In the genomic region with DNA sequence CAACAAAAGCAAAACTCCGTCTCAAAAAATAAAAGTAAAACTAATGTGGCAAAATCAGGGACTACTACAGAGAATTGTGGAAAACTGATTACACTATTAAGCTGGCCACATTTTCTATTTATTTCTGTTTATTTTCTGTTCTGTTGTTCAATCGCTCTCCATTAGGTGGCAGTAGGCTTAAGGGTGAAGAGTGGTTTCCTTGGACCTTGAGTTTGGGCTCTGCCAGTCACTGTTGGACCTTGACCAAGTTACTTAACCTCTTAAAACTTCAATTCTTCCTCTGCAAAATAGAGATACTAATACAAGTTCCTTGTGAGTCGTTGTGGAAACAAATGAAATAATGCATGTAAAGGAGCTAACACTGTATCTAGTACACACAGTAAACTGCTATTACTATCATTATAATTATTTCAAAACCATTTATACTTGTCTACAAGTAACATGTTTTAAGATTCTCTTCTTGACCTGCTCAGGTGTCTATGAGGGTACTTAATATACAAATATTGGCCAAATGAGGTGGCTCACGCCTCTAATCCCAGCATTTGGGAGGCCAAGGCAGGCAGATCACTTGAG, we compare ENCODE assay signal across 8 cellular contexts. TPM values are rescaled to one million over a fixed set of nuclear protein-coding genes. Genes with fewer than 3 reads are reported as not detected.
DNase-seq lines count a peak whose midpoint lies in the region; ATAC-seq, FAIRE-seq and TF ChIP-seq lines count a peak whose summit lies in the region.

No MANE protein-coding gene starts in this region.

- H3K4me3 ChIP-seq in CD8-positive, alpha-beta T cell (ENCODE audit: low read depth, low read length), result no peak overlapping the region
- H3K4me3 ChIP-seq in NB4 (ENCODE audit: low read depth, low read length) (no peak overlapping the region), brain microvascular endothelial cell (ENCODE audit: low read depth, low read length) (no peak overlapping the region), kidney (ENCODE audit: low read length in 2 of 2) (no peak overlapping the region), tibial nerve (no peak overlapping the region)

- POLR2A ChIA-PET in CD8-positive, alpha-beta T cell (lab: Charles Lee), result interaction anchor here (1.1 kb wide), 1 partner anchor 11 kb away, joined by 3 read pairs; no protein-coding TSS in a partner anchor

- CTCF ChIA-PET in CD8-positive, alpha-beta T cell (lab: Charles Lee), result interaction anchor here (0.6 to 6.0 kb wide), 35 partner anchors 8 to 463 kb away, joined by 3 to 120 read pairs (median 5); partner anchors contain the start of genes HSD17B11 and NUDT9
- CTCF ChIA-PET in activated naive CD4-positive, alpha-beta T cell treated with anti-CD3 and anti-CD28 coated beads, Interleukin-2, amount 10 ng/mL, durations not matched to agents 7 days and 5 days (lab: Charles Lee), result interaction anchor here (0.6 to 4.2 kb wide), 25 partner anchors 11 to 1788 kb away, joined by 3 to 47 read pairs (median 4); partner anchors contain the start of genes HSD17B11 and NUDT9

- TF ChIP-seq POLR2A in NB4 (IDR thresholded peaks at IDR 0.05; ENCODE audit: extremely low read depth, insufficient read length), result no peak
- no peak for TF ChIP-seq POLR2A in tibial nerve (IDR thresholded peaks at IDR 0.05)

- intact Hi-C loops in CD8-positive, alpha-beta T cell (cut with DNase I, micrococcal nuclease), result loop anchor here (1.0 to 10.0 kb wide), 5 partner anchors 15 to 839 kb away; partner anchors contain the start of genes HSD17B11 (in 1 of the 2) and NUDT9 (in 1 of the 2)
- intact Hi-C loops in kidney (cut with DNase I), result no loop called here

- peaks cover 40% of the 10 kb centered on the region for H3K36me3 Mint-ChIP-seq in CD8-positive, alpha-beta T cell
- peaks cover 11% of the 10 kb centered on the region for H3K36me3 Mint-ChIP-seq in activated naive CD4-positive, alpha-beta T cell treated with anti-CD3 and anti-CD28 coated beads, Interleukin-2, amount 10 ng/mL, durations not matched to agents 7 days and 5 days

- H3K9me3 Mint-ChIP-seq in CD8-positive, alpha-beta T cell, result no peaks in the 10 kb centered on the region
- H3K9me3 Mint-ChIP-seq in activated naive CD4-positive, alpha-beta T cell treated with anti-CD3 and anti-CD28 coated beads, Interleukin-2, amount 10 ng/mL, durations not matched to agents 7 days and 5 days, result no peaks in the 10 kb centered on the region

- H3K4me3 Mint-ChIP-seq in CD8-positive, alpha-beta T cell, result no peak overlapping the region
- no peak overlapping the region for H3K4me3 Mint-ChIP-seq in activated naive CD4-positive, alpha-beta T cell treated with anti-CD3 and anti-CD28 coated beads, Interleukin-2, amount 10 ng/mL, durations not matched to agents 7 days and 5 days

- no peaks in the 10 kb centered on the region for H3K4me1 ChIP-seq in CD8-positive, alpha-beta T cell (ENCODE audit: insufficient read depth, low read length)
- H3K4me1 ChIP-seq in kidney (ENCODE audit: control insufficient read depth in 1 of 2, insufficient read depth in 1 of 2, low read depth in 1 of 2, low read length in 2 of 2), result no peaks in the 10 kb centered on the region
- H3K4me1 ChIP-seq in tibial nerve, result peaks cover 0 to 19% (median 0%) of the 10 kb centered on the region in 4 donors

- in situ Hi-C loops in brain microvascular endothelial cell (cut with HindIII; ENCODE audit: low pct_ligation_motif_present, low sequenced_read_pairs), result no loop called here

- no peaks in the 10 kb centered on the region for H3K27me3 Mint-ChIP-seq in CD8-positive, alpha-beta T cell (ENCODE audit: low read depth)
- no peaks in the 10 kb centered on the region for H3K27me3 Mint-ChIP-seq in activated naive CD4-positive, alpha-beta T cell treated with anti-CD3 and anti-CD28 coated beads, Interleukin-2, amount 10 ng/mL, durations not matched to agents 7 days and 5 days

- peak in 1 of 2 donors; percentile 50 for TF ChIP-seq EP300 in tibial nerve (IDR thresholded peaks at IDR 0.05)

- H3K9ac ChIP-seq in kidney (ENCODE audit: low read length in 2 of 2), result no peak overlapping the region

- FAIRE-seq in kidney (lab: Jason Lieb, UNC), result peak; percentile 95

- DNase-seq in CD8-positive, alpha-beta T cell, result no peak
- DNase-seq in NB4 (ENCODE audit: low read depth) (peak; percentile 65), brain microvascular endothelial cell (peak; percentile 42), kidney (no peak), tibial nerve (ENCODE audit: low spot score in 2 of 2) (peak in 1 of 2 donors; percentile 77), NCI-H748 treated with DMSO at 0.1 percent for 48 hours (lab: John Stamatoyannopoulos, UW) (no peak)
- no peak for DNase-seq in activated naive CD4-positive, alpha-beta T cell treated with anti-CD3 and anti-CD28 coated beads, Interleukin-2, amount 10 ng/mL, durations not matched to agents 7 days and 5 days

- H3K27ac Mint-ChIP-seq in CD8-positive, alpha-beta T cell, result no peak overlapping the region
- H3K27ac Mint-ChIP-seq in activated naive CD4-positive, alpha-beta T cell treated with anti-CD3 and anti-CD28 coated beads, Interleukin-2, amount 10 ng/mL, durations not matched to agents 7 days and 5 days, result no peak overlapping the region

- H3K36me3 ChIP-seq in CD8-positive, alpha-beta T cell (ENCODE audit: insufficient read depth, low read length), result peaks cover 24% of the 10 kb centered on the region
- H3K36me3 ChIP-seq in brain microvascular endothelial cell (replicated peaks) (no peaks in the 10 kb centered on the region), kidney (ENCODE audit: control insufficient read depth in 1 of 2, insufficient read depth in 2 of 2, low read length in 2 of 2) (peaks cover 4 to 13% of the 10 kb centered on the region in 2 donors), tibial nerve (peaks cover 4 to 60% (median 10%) of the 10 kb centered on the region in 3 donors)

- peak; percentile 76 for TF ChIP-seq CTCF in CD8-positive, alpha-beta T cell (IDR thresholded peaks at IDR 0.05)
- TF ChIP-seq CTCF in NB4 (IDR thresholded peaks at IDR 0.05; ENCODE audit: low read depth, low read length) (peak; percentile 52), brain microvascular endothelial cell (IDR thresholded peaks at IDR 0.05; ENCODE audit: low read depth, low read length, missing control alignments) (peak; percentile 74), kidney (IDR thresholded peaks at IDR 0.05; ENCODE audit: borderline replicate concordance, extremely low read depth, insufficient read depth) (peak; percentile 72), tibial nerve (IDR thresholded peaks at IDR 0.05) (peak; percentile 54 to 77 (median 59))

- H3K27me3 ChIP-seq in CD8-positive, alpha-beta T cell (ENCODE audit: insufficient read depth, low read length), result no peaks in the 10 kb centered on the region
- H3K27me3 ChIP-seq in brain microvascular endothelial cell (replicated peaks) (no peaks in the 10 kb centered on the region), tibial nerve (no peaks in the 10 kb centered on the region)

- peak; percentile 63 for ATAC-seq in CD8-positive, alpha-beta T cell
- ATAC-seq in GM19351 (IDR thresholded peaks at IDR 0.05; ENCODE audit: unreplicated experiment), result peak; percentile 81

- 44 to 48% methylated on average over 4 of the region's 4 CpGs for WGBS in tibial nerve, 2 donors

- H3K4me1 Mint-ChIP-seq in CD8-positive, alpha-beta T cell (ENCODE audit: low read depth), result peaks cover 5% of the 10 kb centered on the region
- no peaks in the 10 kb centered on the region for H3K4me1 Mint-ChIP-seq in activated naive CD4-positive, alpha-beta T cell treated with anti-CD3 and anti-CD28 coated beads, Interleukin-2, amount 10 ng/mL, durations not matched to agents 7 days and 5 days

- H3K27ac ChIP-seq in CD8-positive, alpha-beta T cell (ENCODE audit: low read depth, low read length), result no peak overlapping the region
- H3K27ac ChIP-seq in brain microvascular endothelial cell (no peak overlapping the region), kidney (ENCODE audit: low read depth in 2 of 2, low read length in 2 of 2) (no peak overlapping the region), tibial nerve (no peak overlapping the region)

- no peaks in the 10 kb centered on the region for H3K9me3 ChIP-seq in CD8-positive, alpha-beta T cell (ENCODE audit: low read length)
- no peaks in the 10 kb centered on the region for H3K9me3 ChIP-seq in kidney (ENCODE audit: control insufficient read depth in 1 of 2, low read length in 2 of 2)
- no peaks in the 10 kb centered on the region for H3K9me3 ChIP-seq in tibial nerve

RNA-seq across cellular contexts. Expression of gene HSD17B11, which starts 15.2 kb away (rescaled TPM):
- 10 to 100 TPM; 38.8 to 42.4 TPM for total RNA-seq in CD8-positive, alpha-beta T cell
- 39.5 TPM for total RNA-seq in kidney
- 48.1 TPM for polyA plus RNA-seq in kidney (ENCODE audit: insufficient read depth, low read depth, low replicate concordance)
- 10 to 100 TPM; 62.4 to 75.1 (median 67.8) TPM for total RNA-seq in tibial nerve

RNA-seq across cellular contexts. Expression of gene NUDT9, which starts 46.6 kb away (rescaled TPM):
- 1 to 10 TPM; 4.9 to 6.4 TPM for total RNA-seq in CD8-positive, alpha-beta T cell
- 30.4 TPM for total RNA-seq in kidney
- polyA plus RNA-seq in kidney (ENCODE audit: insufficient read depth, low read depth, low replicate concordance), result 49.5 TPM
- total RNA-seq in tibial nerve, result 10 to 100 TPM; 15.0 to 33.3 (median 24.5) TPM

RNA-seq across cellular contexts. Expression of gene HSD17B13, which starts 53.1 kb away (rescaled TPM):
- total RNA-seq in CD8-positive, alpha-beta T cell, result under 1 TPM; 0.22 to 0.27 TPM
- not detected for total RNA-seq in kidney
- not detected for polyA plus RNA-seq in kidney (ENCODE audit: insufficient read depth, low read depth, low replicate concordance)
- 1 to 10 TPM in 2 of 4 donors, not detected in 2; 1.2 to 1.7 TPM for total RNA-seq in tibial nerve

Comparison
In these comparisons a context has a peak if more than half of its experiments do, and no peak if none do; other contexts are left out.
1. DNase-seq: peak in NB4 (single experiment) and brain microvascular endothelial cell (single experiment); none in CD8-positive, alpha-beta T cell (0 of 7), kidney (single experiment), NCI-H748 treated with DMSO at 0.1 percent for 48 hours (single experiment) and activated naive CD4-positive, alpha-beta T cell treated with anti-CD3 and anti-CD28 coated beads, Interleukin-2, amount 10 ng/mL, durations not matched to agents 7 days and 5 days (single experiment).
2. Peak in every context shown above with its lines, with median percentiles within 50 percentile points of each other: CTCF ChIP-seq.